In genomic region chr16:11296706-11297491, GRCh38 we compare ENCODE assay signal across 10 cellular contexts. TPM values are rescaled to one million over a fixed set of nuclear protein-coding genes. Genes with fewer than 3 reads are reported as not detected.
A peak's percentile ranks its signal among the peaks of the same experiment; 100 is the strongest.
DNase-seq lines count a peak whose midpoint lies in the region; ATAC-seq, FAIRE-seq and TF ChIP-seq lines count a peak whose summit lies in the region.
"Had no signal": no experiment of that assay in that cellular context is flagged by ENCODE, and none has a peak within 500 bp of the region (broad histone marks: within the 10 kb centered on the region; RNA-seq: fewer than 3 reads in every experiment).

No MANE protein-coding gene starts in this region.

- peaks cover 15% of the 10 kb centered on the region for H3K4me1 ChIP-seq in astrocyte (ENCODE audit: insufficient read depth, low read length)

- H3K4me3 Mint-ChIP-seq in astrocyte (ENCODE audit: unreplicated experiment) (no peak overlapping the region), natural killer cell (peak overlapping the region; percentile 57)

- H3K79me2 ChIP-seq in astrocyte (ENCODE audit: insufficient read depth, low read length), result no peaks in the 10 kb centered on the region

- H4K20me1 ChIP-seq in astrocyte (ENCODE audit: insufficient read depth, low read length), result no peaks in the 10 kb centered on the region

- intact Hi-C loops in natural killer cell (cut with micrococcal nuclease), result loop anchor here (5.0 kb wide), 1 partner anchor 55 kb away; no protein-coding TSS in a partner anchor

- no peak for FAIRE-seq in astrocyte (lab: Jason Lieb, UNC)

- DNase-seq in astrocyte (ENCODE audit: low read depth) (peak; percentile 46), natural killer cell (no peak), DMS79 (lab: John Stamatoyannopoulos, UW) (no peak), NOMO-1 treated with dmso at 0.1 percent for 144 hours (lab: John Stamatoyannopoulos, UW; ENCODE audit: unreplicated experiment) (no peak), D341Med (ENCODE audit: low spot score) (no peak), NCI-H2227 (lab: John Stamatoyannopoulos, UW; ENCODE audit: unreplicated experiment) (no peak)

- H3K4me2 ChIP-seq in astrocyte (ENCODE audit: low read length), result peak overlapping the region; percentile 67

- H3K27me3 ChIP-seq in astrocyte (ENCODE audit: insufficient read depth, low read length), result no peaks in the 10 kb centered on the region

- TF ChIP-seq CTCF in astrocyte (IDR thresholded peaks at IDR 0.05; ENCODE audit: insufficient read depth, low read depth, low read length), result no peak
- TF ChIP-seq CTCF in natural killer cell (IDR thresholded peaks at IDR 0.05), result no peak

- no peak overlapping the region for H3K27ac ChIP-seq in astrocyte (ENCODE audit: low read depth, low read length)

- H3K4me3 ChIP-seq in astrocyte (ENCODE audit: insufficient read depth, low read depth, low read length), result no peak overlapping the region

- no peaks in the 10 kb centered on the region for H3K9me3 ChIP-seq in astrocyte (ENCODE audit: insufficient read depth, low read depth, low read length)

- no peak overlapping the region for H2AFZ ChIP-seq in astrocyte (ENCODE audit: low read depth, low read length)

- H3K27ac Mint-ChIP-seq in astrocyte (ENCODE audit: unreplicated experiment) (peak overlapping the region; percentile 31), natural killer cell (peak overlapping the region in 1 of 2 donors; percentile 18)

- ATAC-seq in GM18498 (IDR thresholded peaks at IDR 0.05; ENCODE audit: unreplicated experiment) (peak; percentile 23), HG02981 (IDR thresholded peaks at IDR 0.05; ENCODE audit: unreplicated experiment) (peak; percentile 23), natural killer cell (peak; percentile 3 to 12 (median 4))

- H3K36me3 Mint-ChIP-seq in astrocyte (ENCODE audit: low read depth, unreplicated experiment), result no peaks in the 10 kb centered on the region
- H3K36me3 Mint-ChIP-seq in natural killer cell, result no peaks in the 10 kb centered on the region

- peaks cover 19% of the 10 kb centered on the region for H3K4me1 Mint-ChIP-seq in astrocyte (ENCODE audit: low read depth, unreplicated experiment)
- peaks cover 12 to 13% of the 10 kb centered on the region in 2 donors for H3K4me1 Mint-ChIP-seq in natural killer cell

- no peak overlapping the region for H3K9ac ChIP-seq in astrocyte (ENCODE audit: low read length)

- H3K27me3 Mint-ChIP-seq in astrocyte (ENCODE audit: low read depth, unreplicated experiment) (peaks cover 7% of the 10 kb centered on the region), natural killer cell (ENCODE audit: low read depth in 2 of 2) (peaks cover 35 to 49% of the 10 kb centered on the region in 2 donors)

- H3K36me3 ChIP-seq in astrocyte (ENCODE audit: insufficient read depth, low read length), result no peaks in the 10 kb centered on the region

- H3K9me3 Mint-ChIP-seq in astrocyte (ENCODE audit: unreplicated experiment) (peaks cover 2% of the 10 kb centered on the region), natural killer cell (no peaks in the 10 kb centered on the region)

RNA-seq across cellular contexts. Expression of gene PRM1, which starts 15.8 kb away (rescaled TPM):
- total RNA-seq in astrocyte (not detected in 2 replicates), natural killer cell (not detected)
- total RNA-seq: activated CD8-positive, alpha-beta memory T cell treated with anti-CD3 and anti-CD28 coated beads for 36 hours; lung microvascular endothelial cell had no signal

RNA-seq across cellular contexts. Expression of gene PRM2, which starts 20.6 kb away (rescaled TPM):
- total RNA-seq in astrocyte (not detected in 2 replicates), natural killer cell (not detected)
- total RNA-seq: activated CD8-positive, alpha-beta memory T cell treated with anti-CD3 and anti-CD28 coated beads for 36 hours; lung microvascular endothelial cell had no signal

RNA-seq across cellular contexts. Expression of gene PRM3, which starts 23.5 kb away (rescaled TPM):
- total RNA-seq in astrocyte (not detected in 2 replicates), natural killer cell (not detected)
- total RNA-seq: activated CD8-positive, alpha-beta memory T cell treated with anti-CD3 and anti-CD28 coated beads for 36 hours; lung microvascular endothelial cell had no signal

RNA-seq across cellular contexts. Expression of gene TNP2, which starts 27.8 kb away (rescaled TPM):
- total RNA-seq in astrocyte, result not detected in 2 replicates
- not detected for total RNA-seq in natural killer cell
- total RNA-seq: activated CD8-positive, alpha-beta memory T cell treated with anti-CD3 and anti-CD28 coated beads for 36 hours; lung microvascular endothelial cell had no signal

RNA-seq across cellular contexts. Expression of gene SOCS1, which starts 40.9 kb away (rescaled TPM):
- 16.0 and 20.2 TPM in 2 replicates for total RNA-seq in astrocyte
- total RNA-seq in natural killer cell, result 10 to 100 TPM; 21.7 to 74.7 (median 27.2) TPM
